ENCODE assay signal across 10 cellular contexts in the genomic region with DNA sequence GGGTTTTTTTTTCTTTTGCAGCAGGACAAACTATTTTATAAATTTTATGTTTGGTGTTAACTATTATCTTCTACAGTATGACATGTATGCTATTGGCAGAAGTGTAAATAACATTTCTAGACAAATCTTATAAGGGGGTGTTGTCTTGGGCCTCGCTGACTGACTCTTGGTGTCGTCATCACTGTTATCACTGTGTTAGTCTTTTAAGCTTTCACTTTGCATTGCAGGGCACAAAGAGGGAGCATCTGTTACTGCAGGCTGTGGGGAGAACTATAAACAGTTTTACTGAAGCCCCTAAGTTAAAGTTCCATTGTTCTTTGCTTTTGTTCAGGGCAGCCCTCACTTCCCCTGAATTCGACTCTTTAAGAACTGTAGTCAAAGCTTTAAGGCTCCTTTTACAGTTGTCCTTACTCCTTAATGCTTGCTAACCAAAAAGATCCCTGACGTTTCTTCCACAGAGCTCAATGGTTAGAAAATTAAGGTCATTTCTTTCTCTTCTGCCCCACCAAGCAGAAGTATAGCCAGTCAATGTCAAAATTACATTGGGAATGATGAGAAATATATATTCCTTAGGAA.
A peak's percentile ranks its signal among the peaks of the same experiment; 100 is the strongest.
DNase-seq lines count a peak whose midpoint lies in the region; ATAC-seq and TF ChIP-seq lines count a peak whose summit lies in the region.
"Had no signal": no experiment of that assay in that cellular context is flagged by ENCODE, and none has a peak within 500 bp of the region (broad histone marks: within the 10 kb centered on the region; RNA-seq: fewer than 3 reads in every experiment).

No MANE protein-coding gene starts in this region.

- TF ChIP-seq CTCF in GM13977 (IDR thresholded peaks at IDR 0.05; ENCODE audit: extremely low read depth, insufficient read depth, missing control alignments) (peak; percentile 10), dorsolateral prefrontal cortex (IDR thresholded peaks at IDR 0.05 in 54 of 56, conservative IDR thresholded peaks at IDR 0.05 in 2 of 56; ENCODE audit: low read depth in 1 of 56, partially characterized antibody in 56 of 56) (no peak), tibial nerve (IDR thresholded peaks at IDR 0.05) (no peak)

- TF ChIP-seq EP300 in tibial nerve (IDR thresholded peaks at IDR 0.05): no peak

- H3K27ac ChIP-seq in dorsolateral prefrontal cortex (peak overlapping the region in 23 of 59 donors; percentile 0 to 70 (median 45)), tibial nerve (peak overlapping the region in 1 of 4 donors; percentile 59)
- H3K27ac ChIP-seq: ascending aorta had no signal

- H3K27ac Mint-ChIP-seq in activated CD4-positive, alpha-beta memory T cell treated with anti-CD3 and anti-CD28 coated beads for 36 hours: no peak overlapping the region
- H3K27ac Mint-ChIP-seq: progenitor cell of endocrine pancreas had no signal

- H3K4me1 ChIP-seq in neuron (ENCODE audit: insufficient read depth, low read length): peaks cover 35% of the 10 kb centered on the region
- H3K4me1 ChIP-seq in tibial nerve: peaks cover 0 to 21% (median 2%) of the 10 kb centered on the region in 4 donors
- H3K4me1 ChIP-seq: ascending aorta had no signal

- CTCF ChIA-PET in activated CD4-positive, alpha-beta memory T cell treated with anti-CD3 and anti-CD28 coated beads for 36 hours (lab: Charles Lee): interaction anchor here (0.6 to 7.2 kb wide), 44 partner anchors 9 to 613 kb away, joined by 3 to 111 read pairs (median 6); no protein-coding TSS in a partner anchor

- H3K4me1 Mint-ChIP-seq in activated CD4-positive, alpha-beta memory T cell treated with anti-CD3 and anti-CD28 coated beads for 36 hours (ENCODE audit: low read depth): peaks cover 3% of the 10 kb centered on the region

- H3K36me3 Mint-ChIP-seq in activated CD4-positive, alpha-beta memory T cell treated with anti-CD3 and anti-CD28 coated beads for 36 hours: no peaks in the 10 kb centered on the region

- H3K36me3 ChIP-seq in neuron (ENCODE audit: insufficient read depth, low read length): no peaks in the 10 kb centered on the region
- no peaks in the 10 kb centered on the region for H3K36me3 ChIP-seq in tibial nerve
- H3K36me3 ChIP-seq: ascending aorta had no signal

- H3K27me3 Mint-ChIP-seq in activated CD4-positive, alpha-beta memory T cell treated with anti-CD3 and anti-CD28 coated beads for 36 hours: peaks cover 22% of the 10 kb centered on the region

- in situ Hi-C loops in GM13977 (cut with MboI; ENCODE audit: low pct_unique_long_range_greater_than_20kb, low sequenced_read_pairs, unreplicated experiment): loop anchor here (10.0 kb wide), 1 partner anchor 187 kb away; no protein-coding TSS in a partner anchor

- POLR2A ChIA-PET in activated CD4-positive, alpha-beta memory T cell treated with anti-CD3 and anti-CD28 coated beads for 36 hours (lab: Charles Lee): no interaction called here

- no peak for DNase-seq in GM13977 (ENCODE audit: low spot score)
- DNase-seq in dorsolateral prefrontal cortex: no peak
- no peak for DNase-seq in activated CD4-positive, alpha-beta memory T cell treated with anti-CD3 and anti-CD28 coated beads for 36 hours
- no peak for DNase-seq in tibial nerve (ENCODE audit: low spot score in 2 of 2)
- no peak for DNase-seq in GM19238 (ENCODE audit: insufficient read length, low spot score)

- peak overlapping the region in 50 of 59 donors; percentile 3 to 64 (median 41) for H3K4me3 ChIP-seq in dorsolateral prefrontal cortex
- peak overlapping the region; percentile 41 for H3K4me3 ChIP-seq in neuron (ENCODE audit: low read length)
- peak overlapping the region in 1 of 4 donors; percentile 35 for H3K4me3 ChIP-seq in tibial nerve
- H3K4me3 ChIP-seq: ascending aorta had no signal

- H3K27me3 ChIP-seq in dorsolateral prefrontal cortex (no peaks in the 10 kb centered on the region), neuron (ENCODE audit: insufficient read depth, low read length) (no peaks in the 10 kb centered on the region), tibial nerve (no peaks in the 10 kb centered on the region)
- H3K27me3 ChIP-seq: ascending aorta had no signal

- ATAC-seq in HG03521 (IDR thresholded peaks at IDR 0.05; ENCODE audit: unreplicated experiment) (peak; percentile 40), GM21825 (IDR thresholded peaks at IDR 0.05; ENCODE audit: unreplicated experiment) (no peak)

- intact Hi-C loops in dorsolateral prefrontal cortex (cut with DNase I): loop anchor here (5.0 to 10.0 kb wide), 3 partner anchors 179 to 487 kb away; no protein-coding TSS in a partner anchor
- intact Hi-C loops in activated CD4-positive, alpha-beta memory T cell treated with anti-CD3 and anti-CD28 coated beads for 36 hours (cut with micrococcal nuclease): loop anchor here (1.0 to 10.0 kb wide), 7 partner anchors 32 to 611 kb away; no protein-coding TSS in a partner anchor

- TF ChIP-seq POLR2A in tibial nerve (IDR thresholded peaks at IDR 0.05): no peak

- H3K9me3 Mint-ChIP-seq in activated CD4-positive, alpha-beta memory T cell treated with anti-CD3 and anti-CD28 coated beads for 36 hours: no peaks in the 10 kb centered on the region

- H3K4me3 Mint-ChIP-seq in activated CD4-positive, alpha-beta memory T cell treated with anti-CD3 and anti-CD28 coated beads for 36 hours: no peak overlapping the region

- peak overlapping the region; percentile 46 for H2AFZ ChIP-seq in neuron (ENCODE audit: low read depth, low read length)

- H3K9me3 ChIP-seq in neuron (ENCODE audit: low read length) (no peaks in the 10 kb centered on the region), tibial nerve (no peaks in the 10 kb centered on the region)
- H3K9me3 ChIP-seq: ascending aorta had no signal

- 34 to 37% methylated on average over 4 of the region's 4 CpGs for WGBS in tibial nerve, 2 donors
